ENCODE assay signal across 2 cellular contexts in the genomic region with DNA sequence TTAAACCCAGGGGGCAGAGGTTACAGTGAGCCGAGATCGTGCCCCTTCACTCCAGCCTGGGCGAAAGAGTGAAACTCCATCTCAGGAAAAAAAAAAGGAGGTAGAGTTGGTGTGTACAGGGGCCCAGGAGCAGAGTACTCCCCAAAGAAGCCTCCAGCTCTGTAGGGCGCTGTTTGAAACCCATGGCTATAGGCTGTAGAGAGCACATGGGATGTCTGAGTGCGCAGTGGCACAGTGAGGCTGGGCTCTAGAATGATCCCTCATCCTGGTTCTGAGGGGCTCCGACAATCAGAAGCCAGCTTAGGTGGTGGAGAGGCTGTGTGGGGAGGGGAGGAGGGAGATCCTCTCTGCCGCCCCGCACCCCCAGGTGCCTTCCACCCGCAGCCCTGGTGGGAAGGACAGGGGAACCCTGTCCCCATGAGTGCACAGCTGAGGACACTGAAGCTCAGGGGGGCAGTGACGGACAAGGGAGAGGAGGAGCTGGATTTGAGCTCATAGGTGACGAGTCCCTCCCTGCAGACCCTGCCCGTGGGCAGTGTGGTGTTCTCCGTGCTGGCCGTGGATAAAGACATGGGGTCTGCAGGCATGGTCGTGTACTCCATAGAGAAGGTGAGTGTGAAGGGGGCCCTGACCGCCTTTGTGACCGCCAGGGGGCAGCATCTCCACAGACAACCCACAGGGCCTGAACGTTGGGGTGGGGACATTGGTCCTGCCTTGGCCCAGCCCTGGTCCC.
TF ChIP-seq lines count a peak whose summit lies in the region.

No MANE protein-coding gene starts in this region.

TF ChIP-seq in Ishikawa, 13 proteins besides CTCF, POLR2A, EP300 and RAD21:
- TF ChIP-seq NFIC (IDR thresholded peaks at IDR 0.05) (no peak), EGR1 (IDR thresholded peaks at IDR 0.05) (no peak), FOXM1 (IDR thresholded peaks at IDR 0.05; ENCODE audit: borderline replicate concordance, low read depth) (no peak)

TF ChIP-seq in GM12878, 131 proteins besides CTCF, POLR2A, EP300 and RAD21:
- TF ChIP-seq IKZF1 (conservative IDR thresholded peaks at IDR 0.05): no peak
- TF ChIP-seq YY1 (IDR thresholded peaks at IDR 0.05; ENCODE audit: low read depth, low read length): peak; percentile 45; the same call in 1 of the 2 replicates
- peak; percentile 71 for TF ChIP-seq SMC3 (IDR thresholded peaks at IDR 0.05; ENCODE audit: borderline replicate concordance, low read length)
- peak; percentile 54 for TF ChIP-seq RUNX3 (IDR thresholded peaks at IDR 0.05; ENCODE audit: low read length)
